In genomic region chr1:9294910-9295636, GRCh38 we compare ENCODE assay signal across 8 cellular contexts. TPM values are rescaled to one million over a fixed set of nuclear protein-coding genes. Genes with fewer than 3 reads are reported as not detected.
A peak's percentile ranks its signal among the peaks of the same experiment; 100 is the strongest.
DNase-seq lines count a peak whose midpoint lies in the region; ATAC-seq and TF ChIP-seq lines count a peak whose summit lies in the region.

No MANE protein-coding gene starts in this region.

- no peak overlapping the region for H3K27ac Mint-ChIP-seq in activated CD8-positive, alpha-beta T cell treated with anti-CD3 and anti-CD28 coated beads, Interleukin-2, amount 10 ng/mL, durations not matched to agents 7 days and 5 days
- H3K27ac Mint-ChIP-seq in CD8-positive, alpha-beta memory T cell = peak overlapping the region in 3 of 8 donors; percentile 38 to 77 (median 64)

- no peaks in the 10 kb centered on the region for H3K36me3 ChIP-seq in upper lobe of right lung
- H3K36me3 ChIP-seq in CD8-positive, alpha-beta memory T cell (ENCODE audit: insufficient read depth, low read length) = no peaks in the 10 kb centered on the region

- H3K27me3 ChIP-seq in upper lobe of right lung = no peaks in the 10 kb centered on the region
- no peaks in the 10 kb centered on the region for H3K27me3 ChIP-seq in CD8-positive, alpha-beta memory T cell (ENCODE audit: insufficient read depth, low read length, poor library complexity, severe bottlenecking)

- H3K9me3 Mint-ChIP-seq in activated CD8-positive, alpha-beta T cell treated with anti-CD3 and anti-CD28 coated beads, Interleukin-2, amount 10 ng/mL, durations not matched to agents 7 days and 5 days (ENCODE audit: insufficient read depth) = no peaks in the 10 kb centered on the region
- H3K9me3 Mint-ChIP-seq in CD8-positive, alpha-beta memory T cell = no peaks in the 10 kb centered on the region

- TF ChIP-seq CTCF in AG10803 (conservative IDR thresholded peaks at IDR 0.05; ENCODE audit: low read length) (peak; percentile 48), upper lobe of right lung (IDR thresholded peaks at IDR 0.05) (no peak)

- H3K27ac ChIP-seq in upper lobe of right lung = peak overlapping the region; percentile 86
- no peak overlapping the region for H3K27ac ChIP-seq in CD8-positive, alpha-beta memory T cell (ENCODE audit: low read depth, low read length)

- DNase-seq in AG10803 (ENCODE audit: low read depth) (peak; percentile 86), kidney glomerular epithelial cell (lab: John Stamatoyannopoulos, UW) (peak; percentile 40), upper lobe of right lung (no peak)
- DNase-seq in activated CD8-positive, alpha-beta T cell treated with anti-CD3 and anti-CD28 coated beads, Interleukin-2, amount 10 ng/mL, durations not matched to agents 7 days and 5 days = peak; percentile 40
- no peak for DNase-seq in CD8-positive, alpha-beta memory T cell

- no peaks in the 10 kb centered on the region for H3K4me1 Mint-ChIP-seq in activated CD8-positive, alpha-beta T cell treated with anti-CD3 and anti-CD28 coated beads, Interleukin-2, amount 10 ng/mL, durations not matched to agents 7 days and 5 days (ENCODE audit: low read depth)
- peaks cover 4 to 20% (median 7%) of the 10 kb centered on the region in 3 donors for H3K4me1 Mint-ChIP-seq in CD8-positive, alpha-beta memory T cell

- H3K9me3 ChIP-seq in upper lobe of right lung = no peaks in the 10 kb centered on the region
- no peaks in the 10 kb centered on the region for H3K9me3 ChIP-seq in CD8-positive, alpha-beta memory T cell (ENCODE audit: low read length)

- POLR2A ChIA-PET in activated CD8-positive, alpha-beta T cell treated with anti-CD3 and anti-CD28 coated beads, Interleukin-2, amount 10 ng/mL, durations not matched to agents 7 days and 5 days (lab: Charles Lee) = interaction anchor here (0.6 kb wide), 1 partner anchor 113 kb away, joined by 3 read pairs; no protein-coding TSS in a partner anchor
- POLR2A ChIA-PET in CD8-positive, alpha-beta memory T cell (lab: Charles Lee) = no interaction called here

- H3K4me3 ChIP-seq in AG10803 (ENCODE audit: low read length) (peak overlapping the region; percentile 98), upper lobe of right lung (peak overlapping the region; percentile 87)
- no peak overlapping the region for H3K4me3 ChIP-seq in CD8-positive, alpha-beta memory T cell (ENCODE audit: low read length)

- intact Hi-C loops in upper lobe of right lung (cut with DNase I) = loop anchor here (5.0 kb wide), 1 partner anchor 157 kb away; no protein-coding TSS in a partner anchor

- peaks cover 11% of the 10 kb centered on the region for H3K27me3 Mint-ChIP-seq in activated CD8-positive, alpha-beta T cell treated with anti-CD3 and anti-CD28 coated beads, Interleukin-2, amount 10 ng/mL, durations not matched to agents 7 days and 5 days (ENCODE audit: low read depth)
- H3K27me3 Mint-ChIP-seq in CD8-positive, alpha-beta memory T cell = no peaks in the 10 kb centered on the region

- H3K4me3 Mint-ChIP-seq in activated CD8-positive, alpha-beta T cell treated with anti-CD3 and anti-CD28 coated beads, Interleukin-2, amount 10 ng/mL, durations not matched to agents 7 days and 5 days = no peak overlapping the region
- H3K4me3 Mint-ChIP-seq in CD8-positive, alpha-beta memory T cell = peak overlapping the region in 2 of 7 donors; percentile 4 to 48

- peak; percentile 52 for ATAC-seq in GM19351 (IDR thresholded peaks at IDR 0.05; ENCODE audit: unreplicated experiment)
- ATAC-seq in activated CD8-positive, alpha-beta T cell treated with anti-CD3 and anti-CD28 coated beads, Interleukin-2, amount 10 ng/mL, durations not matched to agents 7 days and 5 days = peak; percentile 24
- peak; percentile 17 for ATAC-seq in upper lobe of right lung
- ATAC-seq in HG02763 (IDR thresholded peaks at IDR 0.05; ENCODE audit: unreplicated experiment) = no peak
- no peak for ATAC-seq in GM21619 (IDR thresholded peaks at IDR 0.05; ENCODE audit: unreplicated experiment)

- H3K36me3 Mint-ChIP-seq in activated CD8-positive, alpha-beta T cell treated with anti-CD3 and anti-CD28 coated beads, Interleukin-2, amount 10 ng/mL, durations not matched to agents 7 days and 5 days (ENCODE audit: low read depth) = no peaks in the 10 kb centered on the region
- H3K36me3 Mint-ChIP-seq in CD8-positive, alpha-beta memory T cell = no peaks in the 10 kb centered on the region

- CTCF ChIA-PET in activated CD8-positive, alpha-beta T cell treated with anti-CD3 and anti-CD28 coated beads, Interleukin-2, amount 10 ng/mL, durations not matched to agents 7 days and 5 days (lab: Charles Lee) = interaction anchor here (0.6 to 0.9 kb wide), 2 partner anchors 160 to 161 kb away, joined by 3 to 4 read pairs; no protein-coding TSS in a partner anchor
- CTCF ChIA-PET in CD8-positive, alpha-beta memory T cell (lab: Charles Lee) = interaction anchor here (0.9 kb wide), 1 partner anchor 196 kb away, joined by 3 read pairs; no protein-coding TSS in a partner anchor

- H3K4me1 ChIP-seq in upper lobe of right lung = peaks cover 39% of the 10 kb centered on the region
- H3K4me1 ChIP-seq in CD8-positive, alpha-beta memory T cell (ENCODE audit: insufficient read depth, low read length) = peaks cover 18% of the 10 kb centered on the region

RNA-seq across cellular contexts. Expression of gene SPSB1, which starts 2.4 kb away (rescaled TPM):
- 1 to 10 TPM; 1.1 TPM for total RNA-seq in activated CD8-positive, alpha-beta T cell treated with anti-CD3 and anti-CD28 coated beads, Interleukin-2, amount 10 ng/mL, durations not matched to agents 7 days and 5 days
- total RNA-seq in upper lobe of right lung = 29.0 TPM
- 1 to 10 TPM in 1 of 2 experiments, under 1 TPM in 1; 0.92 to 1.2 TPM for total RNA-seq in CD8-positive, alpha-beta memory T cell
- 2.8 TPM for polyA plus RNA-seq in CD8-positive, alpha-beta memory T cell

Comparison
In these comparisons a context has a peak if more than half of its experiments do, and no peak if none do; other contexts are left out.
1. DNase-seq: peak in AG10803 (single experiment), activated CD8-positive, alpha-beta T cell treated with anti-CD3 and anti-CD28 coated beads, Interleukin-2, amount 10 ng/mL, durations not matched to agents 7 days and 5 days (single experiment) and kidney glomerular epithelial cell (single experiment); none in upper lobe of right lung (single experiment) and CD8-positive, alpha-beta memory T cell (0 of 5).
2. ATAC-seq: peak in GM19351 (single experiment), activated CD8-positive, alpha-beta T cell treated with anti-CD3 and anti-CD28 coated beads, Interleukin-2, amount 10 ng/mL, durations not matched to agents 7 days and 5 days (single experiment) and upper lobe of right lung (single experiment); none in HG02763 (single experiment) and GM21619 (single experiment).
3. RNA of gene SPSB1, which starts 2.4 kb away (total RNA-seq): 29.0 TPM in upper lobe of right lung (single experiment); 0.92 to 1.2 TPM in CD8-positive, alpha-beta memory T cell and 1.1 TPM in activated CD8-positive, alpha-beta T cell treated with anti-CD3 and anti-CD28 coated beads, Interleukin-2, amount 10 ng/mL, durations not matched to agents 7 days and 5 days; every median in the first group is over 10 times any median in the second.